ENCODE assay signal across 1 cellular context in the genomic region with DNA sequence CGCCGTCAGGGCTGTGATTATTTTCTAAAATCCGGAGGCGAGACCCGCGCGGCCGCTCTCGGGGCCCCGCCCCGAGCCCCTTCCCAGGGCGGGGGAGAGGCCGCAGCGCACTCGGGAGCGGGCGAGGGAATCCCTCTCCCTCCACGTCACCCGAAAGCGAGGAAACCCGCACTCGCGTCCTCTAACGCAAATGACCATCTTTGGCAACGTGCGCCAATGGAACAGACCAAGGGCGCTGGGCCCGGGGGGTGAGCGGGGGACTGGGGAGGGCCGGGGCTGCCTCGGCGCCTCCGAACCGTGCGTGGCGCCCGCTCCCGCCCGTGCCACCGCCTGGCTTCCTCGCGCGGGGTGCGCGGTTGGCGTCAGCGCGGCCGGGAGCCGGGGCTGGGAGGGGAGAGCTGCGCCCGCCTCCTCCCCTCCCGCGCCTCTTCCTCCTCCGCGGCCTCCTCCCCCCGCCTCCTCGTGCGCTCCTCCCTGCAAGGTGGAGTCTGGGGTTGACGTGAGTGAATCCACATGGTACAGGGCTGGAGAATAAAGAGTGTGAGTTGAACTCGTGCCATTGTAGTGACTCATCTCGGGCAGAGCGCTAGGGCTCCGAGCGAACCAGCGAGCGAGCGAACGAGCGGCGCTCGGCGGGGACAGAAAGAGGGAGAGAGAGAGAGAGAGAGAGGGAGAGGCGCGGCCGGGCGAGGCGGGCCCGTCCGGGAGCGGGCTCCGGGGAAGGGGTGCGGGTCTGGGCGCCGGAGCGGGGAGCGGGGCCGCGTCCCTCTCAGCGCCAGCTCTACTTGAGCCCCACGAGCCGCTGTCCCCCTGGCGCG.
A peak's percentile ranks its signal among the peaks of the same experiment; 100 is the strongest.
TF ChIP-seq lines count a peak whose summit lies in the region.

A gene (plus strand): TSS at position 562 of the 818 bp plus-strand sequence. CDS start 863 bp downstream, outside the sequence.

TF ChIP-seq in H1, 55 proteins besides CTCF, POLR2A, EP300 and RAD21 (continued from another document):
- TF ChIP-seq, protein P1, sequence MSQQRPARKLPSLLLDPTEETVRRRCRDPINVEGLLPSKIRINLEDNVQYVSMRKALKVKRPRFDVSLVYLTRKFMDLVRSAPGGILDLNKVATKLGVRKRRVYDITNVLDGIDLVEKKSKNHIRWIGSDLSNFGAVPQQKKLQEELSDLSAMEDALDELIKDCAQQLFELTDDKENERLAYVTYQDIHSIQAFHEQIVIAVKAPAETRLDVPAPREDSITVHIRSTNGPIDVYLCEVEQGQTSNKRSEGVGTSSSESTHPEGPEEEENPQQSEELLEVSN (IDR thresholded peaks at IDR 0.05), result peak; percentile 41; the same call in 1 of the 2 replicates
- TF ChIP-seq PHF8 (conservative IDR thresholded peaks at IDR 0.05; ENCODE audit: low read depth, low read length), result peak; percentile 63
- TF ChIP-seq FOSL1 (IDR thresholded peaks at IDR 0.05; ENCODE audit: insufficient read depth, low read depth, low read length), result no peak
- TF ChIP-seq KDM4A (IDR thresholded peaks at IDR 0.05; ENCODE audit: low read depth, low read length, severe bottlenecking), result peak; percentile 36
- TF ChIP-seq CREB1 (IDR thresholded peaks at IDR 0.05), result peak; percentile 36; the same call in 1 of the 2 replicates
- TF ChIP-seq TAF1 (IDR thresholded peaks at IDR 0.05; ENCODE audit: low read depth, low read length), result peak; percentile 82
- TF ChIP-seq ASH2L (IDR thresholded peaks at IDR 0.05; ENCODE audit: low read length), result peak; percentile 23
- TF ChIP-seq HDAC2 (IDR thresholded peaks at IDR 0.05; ENCODE audit: borderline replicate concordance in 1 of 2, low read depth in 2 of 2, low read length in 2 of 2), result peak in 1 of 2 experiments; percentile 10; a peak in 1 of 4 replicates
- TF ChIP-seq EGR1 (IDR thresholded peaks at IDR 0.05; ENCODE audit: borderline replicate concordance, low read depth, low read length), result no peak
- TF ChIP-seq, protein P2, sequence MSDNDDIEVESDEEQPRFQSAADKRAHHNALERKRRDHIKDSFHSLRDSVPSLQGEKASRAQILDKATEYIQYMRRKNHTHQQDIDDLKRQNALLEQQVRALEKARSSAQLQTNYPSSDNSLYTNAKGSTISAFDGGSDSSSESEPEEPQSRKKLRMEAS (IDR thresholded peaks at IDR 0.05), result peak; percentile 96
- peak; percentile 30 for TF ChIP-seq POLR2AphosphoS5 (IDR thresholded peaks at IDR 0.05; ENCODE audit: low read depth, low read length)
- peak; percentile 74 for TF ChIP-seq TAF7 (optimal IDR thresholded peaks at IDR 0.05; ENCODE audit: borderline replicate concordance, low read depth, low read length)
- TF ChIP-seq SRF (IDR thresholded peaks at IDR 0.05; ENCODE audit: low read depth, low read length), result peak; percentile 59; the same call in 1 of the 2 replicates
- TF ChIP-seq SIN3A (conservative IDR thresholded peaks at IDR 0.05 in 1 of 2, IDR thresholded peaks at IDR 0.05 in 1 of 2; ENCODE audit: low read depth in 1 of 2, low read length in 2 of 2), result peak; percentile 36 to 90; a peak in 2 of 4 replicates
- no peak for TF ChIP-seq YY1 (IDR thresholded peaks at IDR 0.05; ENCODE audit: low read depth, low read length)
- peak; percentile 85 for TF ChIP-seq TBP (IDR thresholded peaks at IDR 0.05; ENCODE audit: low read depth, low read length)
- peak; percentile 96 for TF ChIP-seq JUND (IDR thresholded peaks at IDR 0.05; ENCODE audit: low read length)
- TF ChIP-seq SP2 (IDR thresholded peaks at IDR 0.05; ENCODE audit: low read length), result no peak
- peak; percentile 55; the same call in 1 of the 2 replicates for TF ChIP-seq JUN (IDR thresholded peaks at IDR 0.05; ENCODE audit: low read depth, low read length)
